8 cellular contexts compared by ENCODE assay signal in genomic region chr2:130824492-130825061, GRCh38. TPM values are rescaled to one million over a fixed set of nuclear protein-coding genes. Genes with fewer than 3 reads are reported as not detected.
DNase-seq lines count a peak whose midpoint lies in the region; ATAC-seq, FAIRE-seq and TF ChIP-seq lines count a peak whose summit lies in the region.

No MANE protein-coding gene starts in this region.

- no peak overlapping the region for H3K4me3 ChIP-seq in RWPE2 (ENCODE audit: severe bottlenecking)
- H3K4me3 ChIP-seq in keratinocyte (ENCODE audit: control insufficient read depth in 2 of 3, extremely low read depth in 1 of 3, insufficient read depth in 2 of 3, low read depth in 1 of 3, low read length in 3 of 3) = no peak overlapping the region

- H3K9me1 ChIP-seq in keratinocyte (ENCODE audit: control insufficient read depth, extremely low read depth, insufficient read depth, low read length) = peaks cover 8% of the 10 kb centered on the region

- H3K4me1 ChIP-seq in RWPE2 (ENCODE audit: insufficient read depth, poor library complexity, severe bottlenecking) (peaks cover 50% of the 10 kb centered on the region), keratinocyte (ENCODE audit: control insufficient read depth, extremely low read depth, insufficient read depth, low read length) (peaks cover 71% of the 10 kb centered on the region)

- H3K27me3 Mint-ChIP-seq in activated naive CD4-positive, alpha-beta T cell treated with anti-CD3 and anti-CD28 coated beads, Interleukin-2, amount 10 ng/mL, durations not matched to agents 7 days and 5 days = peaks cover 76% of the 10 kb centered on the region

- dilution Hi-C loops in keratinocyte (cut with MboI; ENCODE audit: extremely low pct_ligation_motif_present, low sequenced_read_pairs) = no loop called here

- peak; percentile 92 for ATAC-seq in HG03354 (IDR thresholded peaks at IDR 0.05; ENCODE audit: poor library complexity, severe bottlenecking, unreplicated experiment)
- ATAC-seq in RWPE2 (ENCODE audit: low read depth) = peak; percentile 47

- H3K27me3 ChIP-seq in RWPE2 (ENCODE audit: insufficient read depth, poor library complexity, severe bottlenecking) (no peaks in the 10 kb centered on the region), keratinocyte (ENCODE audit: control insufficient read depth, extremely low read depth, insufficient read depth, low read length) (no peaks in the 10 kb centered on the region)

- H3K36me3 Mint-ChIP-seq in activated naive CD4-positive, alpha-beta T cell treated with anti-CD3 and anti-CD28 coated beads, Interleukin-2, amount 10 ng/mL, durations not matched to agents 7 days and 5 days = no peaks in the 10 kb centered on the region

- no peaks in the 10 kb centered on the region for H4K20me1 ChIP-seq in keratinocyte (ENCODE audit: control insufficient read depth, extremely low read depth, insufficient read depth, low read length)

- H3K27ac Mint-ChIP-seq in activated naive CD4-positive, alpha-beta T cell treated with anti-CD3 and anti-CD28 coated beads, Interleukin-2, amount 10 ng/mL, durations not matched to agents 7 days and 5 days = peak overlapping the region; percentile 88

- H3K9me3 Mint-ChIP-seq in activated naive CD4-positive, alpha-beta T cell treated with anti-CD3 and anti-CD28 coated beads, Interleukin-2, amount 10 ng/mL, durations not matched to agents 7 days and 5 days = no peaks in the 10 kb centered on the region

- peak overlapping the region; percentile 55 for H3K4me2 ChIP-seq in keratinocyte (ENCODE audit: control insufficient read depth, extremely low read depth, insufficient read depth, low read depth, low read length)

- H3K27ac ChIP-seq in RWPE2 (ENCODE audit: poor library complexity, severe bottlenecking) (peak overlapping the region; percentile 45), keratinocyte (ENCODE audit: control insufficient read depth, insufficient read depth, low read length) (peak overlapping the region; percentile 76)

- CTCF ChIA-PET in activated naive CD4-positive, alpha-beta T cell treated with anti-CD3 and anti-CD28 coated beads, Interleukin-2, amount 10 ng/mL, durations not matched to agents 7 days and 5 days (lab: Charles Lee) = interaction anchor here (0.8 to 1.7 kb wide), 2 partner anchors 27 to 96 kb away, joined by 3 to 7 read pairs; no protein-coding TSS in a partner anchor

- TF ChIP-seq CTCF in RWPE2 (IDR thresholded peaks at IDR 0.05; ENCODE audit: poor library complexity, severe bottlenecking) (no peak), keratinocyte (optimal IDR thresholded peaks at IDR 0.05 in 1 of 3, IDR thresholded peaks at IDR 0.05 in 1 of 3, conservative IDR thresholded peaks at IDR 0.05 in 1 of 3; ENCODE audit: extremely low read depth in 1 of 3, insufficient read depth in 2 of 3, low read length in 3 of 3) (no peak)

- FAIRE-seq in keratinocyte (lab: Jason Lieb, UNC) = peak; percentile 95

- H3K4me1 Mint-ChIP-seq in activated naive CD4-positive, alpha-beta T cell treated with anti-CD3 and anti-CD28 coated beads, Interleukin-2, amount 10 ng/mL, durations not matched to agents 7 days and 5 days = peaks cover 25% of the 10 kb centered on the region

- no peaks in the 10 kb centered on the region for H3K36me3 ChIP-seq in RWPE2 (ENCODE audit: low read depth)
- no peaks in the 10 kb centered on the region for H3K36me3 ChIP-seq in keratinocyte (ENCODE audit: control insufficient read depth in 2 of 2, extremely low read depth in 1 of 2, insufficient read depth in 2 of 2, low read length in 2 of 2)

- H3K9me3 ChIP-seq in RWPE2 (ENCODE audit: severe bottlenecking) = no peaks in the 10 kb centered on the region
- H3K9me3 ChIP-seq in keratinocyte (ENCODE audit: control insufficient read depth, low read depth, low read length) = no peaks in the 10 kb centered on the region

- no peak overlapping the region for H3K4me3 Mint-ChIP-seq in activated naive CD4-positive, alpha-beta T cell treated with anti-CD3 and anti-CD28 coated beads, Interleukin-2, amount 10 ng/mL, durations not matched to agents 7 days and 5 days

- no peak overlapping the region for H2AFZ ChIP-seq in keratinocyte (ENCODE audit: control insufficient read depth, low read length)

- H3K79me2 ChIP-seq in keratinocyte (ENCODE audit: control insufficient read depth, insufficient read depth, low read length) = no peaks in the 10 kb centered on the region

- H3K9ac ChIP-seq in keratinocyte (ENCODE audit: control insufficient read depth, extremely low read depth, insufficient read depth, low read length) = peak overlapping the region; percentile 62

- DNase-seq in AG08396 (ENCODE audit: low spot score) = peak; percentile 43
- DNase-seq in GM19240 (ENCODE audit: insufficient read length, low spot score) = peak; percentile 75
- DNase-seq in RWPE2 (ENCODE audit: low spot score) = peak; percentile 87
- DNase-seq in activated naive CD4-positive, alpha-beta T cell treated with anti-CD3 and anti-CD28 coated beads, Interleukin-2, amount 10 ng/mL, durations not matched to agents 7 days and 5 days = peak; percentile 79
- DNase-seq in keratinocyte (ENCODE audit: low read depth, low spot score) = peak; percentile 99
- peak; percentile 5 to 43 for DNase-seq in stimulated activated CD8-positive, alpha-beta memory T cell treated with anti-CD3 and anti-CD28 coated beads, Interleukin-4, amount 100 ng/mL, for 1 hour (ENCODE audit: low read depth in 2 of 2, low spot score in 1 of 2)
- no peak for DNase-seq in inferior parietal cortex (ENCODE audit: extremely low spot score)

RNA-seq across cellular contexts. Expression of gene ARHGEF4, which starts 12.1 kb away (rescaled TPM):
- 22.6 to 40.6 TPM (median 26.2 TPM) in 3 replicates for polyA plus RNA-seq in keratinocyte
- 102 TPM for polyA plus RNA-seq in keratinocyte (2011; ENCODE audit: low read depth)
- 6.9 and 11.2 TPM in 2 replicates for polyA plus RNA-seq in keratinocyte (2011; cell fraction: cytosol; rRNA removed)
- 138 and 177 TPM in 2 replicates for polyA plus RNA-seq in keratinocyte (2011; cell fraction: nucleus; rRNA removed)
- polyA plus RNA-seq in keratinocyte (2012; ENCODE audit: low replicate concordance) = 34.2 and 76.3 TPM in 2 replicates
- 58.4 to 67.9 TPM (median 64.0 TPM) in 3 replicates for polyA minus RNA-seq in keratinocyte
- 51.4 TPM for polyA minus RNA-seq in keratinocyte (2011; cell fraction: cytosol; rRNA and poly(A)+ RNA removed)
- polyA minus RNA-seq in keratinocyte (2011; cell fraction: nucleus; rRNA and poly(A)+ RNA removed) = 166 and 173 TPM in 2 replicates
